ENCODE assay signal across 19 cellular contexts in the genomic region with DNA sequence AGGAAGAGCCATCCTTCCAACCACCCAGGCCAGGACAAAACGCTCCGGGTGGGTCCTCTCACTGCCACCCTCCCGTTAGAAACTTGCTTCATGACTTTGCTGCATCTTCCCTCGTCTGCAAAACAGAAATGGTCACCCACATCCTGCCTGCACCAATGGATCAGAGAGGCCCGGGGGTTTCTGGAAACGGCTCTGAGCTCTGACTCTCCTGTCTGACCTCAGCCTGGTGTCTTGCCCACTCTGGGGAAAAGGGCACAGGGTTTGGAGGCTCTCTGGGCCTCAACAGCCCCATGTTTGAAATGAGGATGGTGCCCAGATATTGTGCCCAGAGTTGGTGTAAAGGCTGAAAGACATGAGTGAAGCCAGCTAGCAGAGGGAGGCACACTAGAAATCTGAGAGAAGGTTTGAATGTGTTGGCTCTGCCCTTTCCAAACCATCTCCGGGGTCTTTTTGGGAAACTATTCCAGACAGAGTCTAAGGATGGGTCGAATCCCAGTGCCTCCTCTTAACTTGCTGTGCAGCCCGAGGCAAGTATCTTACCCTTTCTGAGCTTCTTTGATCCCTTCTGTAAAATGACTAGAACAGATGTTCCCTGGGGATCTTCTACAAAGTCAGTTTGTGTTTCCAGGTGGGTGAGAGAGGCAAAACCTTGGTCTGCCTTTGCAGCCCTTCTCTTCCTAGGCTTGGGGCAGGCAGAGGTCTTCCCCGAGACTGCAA. TPM values are rescaled to one million over a fixed set of nuclear protein-coding genes. Genes with fewer than 3 reads are reported as not detected.
"Had no signal": no experiment of that assay in that cellular context is flagged by ENCODE, and none has a peak within 500 bp of the region (broad histone marks: within the 10 kb centered on the region; RNA-seq: fewer than 3 reads in every experiment).

No MANE protein-coding gene starts in this region.

- ATAC-seq: activated naive CD8-positive, alpha-beta T cell treated with anti-CD3 and anti-CD28 coated beads, Interleukin-2, amount 50 U/mL, for 24 hours had no signal

- H3K9me3 ChIP-seq: colonic mucosa, mucosa of descending colon, ovary, tibial nerve, vagina had no signal

- H3K36me3 Mint-ChIP-seq: brain; naive B cell; stimulated activated naive B cell treated with anti-CD40 and anti-IgM and Interleukin-4, amounts not matched to agents 10 μg/mL and 1 μg/mL and 100 μg/mL, for 72 hours had no signal

- H3K4me1 ChIP-seq: colonic mucosa, foreskin keratinocyte, tibial nerve, vagina had no signal

- H3K27ac ChIP-seq: colonic mucosa, foreskin keratinocyte, ovary, tibial nerve, vagina had no signal

- H3K4me3 Mint-ChIP-seq: activated naive CD8-positive, alpha-beta T cell treated with anti-CD3 and anti-CD28 coated beads, Interleukin-2, amount 50 U/mL, for 24 hours; brain; naive B cell; neural crest cell; stimulated activated naive B cell treated with anti-CD40 and anti-IgM and Interleukin-4, amounts not matched to agents 10 μg/mL and 1 μg/mL and 100 μg/mL, for 72 hours had no signal

- H3K36me3 ChIP-seq: colonic mucosa, ovary, vagina had no signal

- H3K4me2 ChIP-seq: smooth muscle cell had no signal

- H3K4me3 ChIP-seq: colonic mucosa, mucosa of descending colon, ovary, smooth muscle cell, tibial nerve, vagina had no signal

- H3K27me3 ChIP-seq: colonic mucosa, foreskin keratinocyte, ovary, tibial nerve, vagina had no signal

- H3K4me1 Mint-ChIP-seq: activated naive CD8-positive, alpha-beta T cell treated with anti-CD3 and anti-CD28 coated beads, Interleukin-2, amount 50 U/mL, for 24 hours; naive B cell had no signal

- H3K27ac Mint-ChIP-seq: activated naive CD8-positive, alpha-beta T cell treated with anti-CD3 and anti-CD28 coated beads, Interleukin-2, amount 50 U/mL, for 24 hours; stimulated activated naive B cell treated with anti-CD40 and anti-IgM and Interleukin-4, amounts not matched to agents 10 μg/mL and 1 μg/mL and 100 μg/mL, for 72 hours had no signal

- H3K27me3 Mint-ChIP-seq: activated naive CD8-positive, alpha-beta T cell treated with anti-CD3 and anti-CD28 coated beads, Interleukin-2, amount 50 U/mL, for 24 hours had no signal

- H3K9me3 Mint-ChIP-seq: activated naive CD8-positive, alpha-beta T cell treated with anti-CD3 and anti-CD28 coated beads, Interleukin-2, amount 50 U/mL, for 24 hours; brain; naive B cell; neural crest cell; stimulated activated naive B cell treated with anti-CD40 and anti-IgM and Interleukin-4, amounts not matched to agents 10 μg/mL and 1 μg/mL and 100 μg/mL, for 72 hours had no signal

RNA-seq across cellular contexts. Expression of gene CRYBB3, which starts 2.1 kb away (rescaled TPM):
- total RNA-seq: epithelial cell of proximal tubule; fibroblast of lung; foreskin keratinocyte; left cardiac atrium; neural crest cell; pulmonary artery endothelial cell; sciatic nerve; smooth muscle cell; T-helper 1 cell treated with Interleukin-12 subunit alpha and Interleukin-12 subunit beta and Interleukin-4 antibody, amounts not matched to agents 30 ng/mL and 1 ng/mL, for 36 hours; tibial nerve; vagina had no signal
- polyA plus RNA-seq: fibroblast of lung, ovary, smooth muscle cell had no signal

RNA-seq across cellular contexts. Expression of gene CRYBB2, which starts 17.7 kb away (rescaled TPM):
- total RNA-seq: activated CD8-positive, alpha-beta memory T cell treated with anti-CD3 and anti-CD28 coated beads for 36 hours; colonic mucosa; epithelial cell of proximal tubule; fibroblast of lung; foreskin keratinocyte; neural crest cell; pulmonary artery endothelial cell; sciatic nerve; smooth muscle cell; T-helper 1 cell treated with Interleukin-12 subunit alpha and Interleukin-12 subunit beta and Interleukin-4 antibody, amounts not matched to agents 30 ng/mL and 1 ng/mL, for 36 hours; tibial nerve; vagina had no signal
- polyA plus RNA-seq: fibroblast of lung, smooth muscle cell had no signal
